Comparison of ENCODE assay signal across 2 cellular contexts in the genomic region with DNA sequence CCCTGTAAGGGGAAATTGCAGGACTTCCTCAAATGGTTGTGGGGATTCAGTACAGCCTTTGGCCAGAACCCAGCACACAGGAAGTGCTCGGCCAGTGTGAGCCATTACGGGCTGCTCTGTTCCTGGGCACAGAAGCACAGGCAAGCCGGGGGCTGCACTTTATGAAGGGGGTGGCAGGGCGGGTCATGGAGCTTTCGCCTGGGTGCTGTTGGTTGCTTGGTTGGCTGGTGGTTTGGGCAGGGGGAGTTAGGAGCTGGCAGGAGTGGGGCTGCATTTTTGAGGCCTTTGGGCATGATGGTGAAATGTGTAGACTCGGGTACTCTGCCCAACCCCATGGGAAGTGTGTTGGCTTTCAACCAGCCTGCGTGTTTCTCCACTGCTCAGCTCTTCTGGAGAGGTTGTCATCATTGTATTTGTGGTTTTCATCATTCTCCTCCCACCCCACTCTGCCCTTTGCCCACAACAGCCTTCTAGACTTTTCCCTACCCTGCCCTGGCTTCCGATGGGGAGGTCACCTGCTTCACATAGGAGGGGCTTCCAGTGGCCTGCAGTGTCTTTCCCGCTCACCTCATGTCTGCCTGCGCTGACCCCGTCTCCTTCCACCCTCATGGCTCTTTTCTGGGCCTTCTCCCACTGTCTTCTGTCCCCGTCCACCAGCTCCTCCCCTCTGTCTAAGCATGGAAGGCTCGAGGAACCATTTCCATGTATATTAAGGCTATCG.
TF ChIP-seq lines count a peak whose summit lies in the region.

No MANE protein-coding gene starts in this region.

TF ChIP-seq in K562, 482 proteins besides CTCF, POLR2A, EP300 and RAD21:
- peak; percentile 68; the same call in 1 of the 2 replicates for TF ChIP-seq SPI1 (IDR thresholded peaks at IDR 0.05; ENCODE audit: borderline replicate concordance, low read depth, low read length)
- TF ChIP-seq, protein P1, sequence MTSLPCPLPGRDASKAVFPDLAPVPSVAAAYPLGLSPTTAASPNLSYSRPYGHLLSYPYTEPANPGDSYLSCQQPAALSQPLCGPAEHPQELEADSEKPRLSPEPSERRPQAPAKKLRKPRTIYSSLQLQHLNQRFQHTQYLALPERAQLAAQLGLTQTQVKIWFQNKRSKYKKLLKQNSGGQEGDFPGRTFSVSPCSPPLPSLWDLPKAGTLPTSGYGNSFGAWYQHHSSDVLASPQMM (CRISPR knock-in tag; IDR thresholded peaks at IDR 0.05): no peak
- TF ChIP-seq, protein P2, sequence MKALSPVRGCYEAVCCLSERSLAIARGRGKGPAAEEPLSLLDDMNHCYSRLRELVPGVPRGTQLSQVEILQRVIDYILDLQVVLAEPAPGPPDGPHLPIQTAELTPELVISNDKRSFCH (CRISPR knock-in tag; IDR thresholded peaks at IDR 0.05): no peak
- TF ChIP-seq, protein P2 (tag; IDR thresholded peaks at IDR 0.05): no peak
- no peak for TF ChIP-seq ZEB2 (IDR thresholded peaks at IDR 0.05)
- TF ChIP-seq CHD2 (IDR thresholded peaks at IDR 0.05; ENCODE audit: low read depth, low read length): no peak
- no peak for TF ChIP-seq KDM1A (IDR thresholded peaks at IDR 0.05)
- TF ChIP-seq, protein P3, sequence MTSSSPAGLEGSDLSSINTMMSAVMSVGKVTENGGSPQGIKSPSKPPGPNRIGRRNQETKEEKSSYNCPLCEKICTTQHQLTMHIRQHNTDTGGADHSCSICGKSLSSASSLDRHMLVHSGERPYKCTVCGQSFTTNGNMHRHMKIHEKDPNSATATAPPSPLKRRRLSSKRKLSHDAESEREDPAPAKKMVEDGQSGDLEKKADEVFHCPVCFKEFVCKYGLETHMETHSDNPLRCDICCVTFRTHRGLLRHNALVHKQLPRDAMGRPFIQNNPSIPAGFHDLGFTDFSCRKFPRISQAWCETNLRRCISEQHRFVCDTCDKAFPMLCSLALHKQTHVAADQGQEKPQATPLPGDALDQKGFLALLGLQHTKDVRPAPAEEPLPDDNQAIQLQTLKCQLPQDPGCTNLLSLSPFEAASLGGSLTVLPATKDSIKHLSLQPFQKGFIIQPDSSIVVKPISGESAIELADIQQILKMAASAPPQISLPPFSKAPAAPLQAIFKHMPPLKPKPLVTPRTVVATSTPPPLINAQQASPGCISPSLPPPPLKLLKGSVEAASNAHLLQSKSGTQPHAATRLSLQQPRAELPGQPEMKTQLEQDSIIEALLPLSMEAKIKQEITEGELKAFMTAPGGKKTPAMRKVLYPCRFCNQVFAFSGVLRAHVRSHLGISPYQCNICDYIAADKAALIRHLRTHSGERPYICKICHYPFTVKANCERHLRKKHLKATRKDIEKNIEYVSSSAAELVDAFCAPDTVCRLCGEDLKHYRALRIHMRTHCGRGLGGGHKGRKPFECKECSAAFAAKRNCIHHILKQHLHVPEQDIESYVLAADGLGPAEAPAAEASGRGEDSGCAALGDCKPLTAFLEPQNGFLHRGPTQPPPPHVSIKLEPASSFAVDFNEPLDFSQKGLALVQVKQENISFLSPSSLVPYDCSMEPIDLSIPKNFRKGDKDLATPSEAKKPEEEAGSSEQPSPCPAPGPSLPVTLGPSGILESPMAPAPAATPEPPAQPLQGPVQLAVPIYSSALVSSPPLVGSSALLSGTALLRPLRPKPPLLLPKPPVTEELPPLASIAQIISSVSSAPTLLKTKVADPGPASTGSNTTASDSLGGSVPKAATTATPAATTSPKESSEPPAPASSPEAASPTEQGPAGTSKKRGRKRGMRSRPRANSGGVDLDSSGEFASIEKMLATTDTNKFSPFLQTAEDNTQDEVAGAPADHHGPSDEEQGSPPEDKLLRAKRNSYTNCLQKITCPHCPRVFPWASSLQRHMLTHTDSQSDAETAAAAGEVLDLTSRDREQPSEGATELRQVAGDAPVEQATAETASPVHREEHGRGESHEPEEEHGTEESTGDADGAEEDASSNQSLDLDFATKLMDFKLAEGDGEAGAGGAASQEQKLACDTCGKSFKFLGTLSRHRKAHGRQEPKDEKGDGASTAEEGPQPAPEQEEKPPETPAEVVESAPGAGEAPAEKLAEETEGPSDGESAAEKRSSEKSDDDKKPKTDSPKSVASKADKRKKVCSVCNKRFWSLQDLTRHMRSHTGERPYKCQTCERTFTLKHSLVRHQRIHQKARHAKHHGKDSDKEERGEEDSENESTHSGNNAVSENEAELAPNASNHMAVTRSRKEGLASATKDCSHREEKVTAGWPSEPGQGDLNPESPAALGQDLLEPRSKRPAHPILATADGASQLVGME (CRISPR knock-in tag; IDR thresholded peaks at IDR 0.05): no peak
- TF ChIP-seq RFX7 (CRISPR knock-in tag; IDR thresholded peaks at IDR 0.05): no peak
TF ChIP-seq in K562: peak in this region for 1.

TF ChIP-seq in HepG2, 621 proteins besides CTCF, POLR2A, EP300 and RAD21:
- TF ChIP-seq ZSCAN25 (CRISPR knock-in tag; IDR thresholded peaks at IDR 0.05) (no peak), ZBTB7B (CRISPR knock-in tag; IDR thresholded peaks at IDR 0.05) (no peak), AGO2 (optimal IDR thresholded peaks at IDR 0.05; ENCODE audit: low read depth, low read length) (peak; percentile 75)
- TF ChIP-seq, protein P4, sequence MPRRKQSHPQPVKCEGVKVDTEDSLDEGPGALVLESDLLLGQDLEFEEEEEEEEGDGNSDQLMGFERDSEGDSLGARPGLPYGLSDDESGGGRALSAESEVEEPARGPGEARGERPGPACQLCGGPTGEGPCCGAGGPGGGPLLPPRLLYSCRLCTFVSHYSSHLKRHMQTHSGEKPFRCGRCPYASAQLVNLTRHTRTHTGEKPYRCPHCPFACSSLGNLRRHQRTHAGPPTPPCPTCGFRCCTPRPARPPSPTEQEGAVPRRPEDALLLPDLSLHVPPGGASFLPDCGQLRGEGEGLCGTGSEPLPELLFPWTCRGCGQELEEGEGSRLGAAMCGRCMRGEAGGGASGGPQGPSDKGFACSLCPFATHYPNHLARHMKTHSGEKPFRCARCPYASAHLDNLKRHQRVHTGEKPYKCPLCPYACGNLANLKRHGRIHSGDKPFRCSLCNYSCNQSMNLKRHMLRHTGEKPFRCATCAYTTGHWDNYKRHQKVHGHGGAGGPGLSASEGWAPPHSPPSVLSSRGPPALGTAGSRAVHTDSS (CRISPR knock-in tag; conservative IDR thresholded peaks at IDR 0.05): no peak
TF ChIP-seq in HepG2: peak in this region for 1.
